Comparison of ENCODE assay signal across 12 cellular contexts in the genomic region with DNA sequence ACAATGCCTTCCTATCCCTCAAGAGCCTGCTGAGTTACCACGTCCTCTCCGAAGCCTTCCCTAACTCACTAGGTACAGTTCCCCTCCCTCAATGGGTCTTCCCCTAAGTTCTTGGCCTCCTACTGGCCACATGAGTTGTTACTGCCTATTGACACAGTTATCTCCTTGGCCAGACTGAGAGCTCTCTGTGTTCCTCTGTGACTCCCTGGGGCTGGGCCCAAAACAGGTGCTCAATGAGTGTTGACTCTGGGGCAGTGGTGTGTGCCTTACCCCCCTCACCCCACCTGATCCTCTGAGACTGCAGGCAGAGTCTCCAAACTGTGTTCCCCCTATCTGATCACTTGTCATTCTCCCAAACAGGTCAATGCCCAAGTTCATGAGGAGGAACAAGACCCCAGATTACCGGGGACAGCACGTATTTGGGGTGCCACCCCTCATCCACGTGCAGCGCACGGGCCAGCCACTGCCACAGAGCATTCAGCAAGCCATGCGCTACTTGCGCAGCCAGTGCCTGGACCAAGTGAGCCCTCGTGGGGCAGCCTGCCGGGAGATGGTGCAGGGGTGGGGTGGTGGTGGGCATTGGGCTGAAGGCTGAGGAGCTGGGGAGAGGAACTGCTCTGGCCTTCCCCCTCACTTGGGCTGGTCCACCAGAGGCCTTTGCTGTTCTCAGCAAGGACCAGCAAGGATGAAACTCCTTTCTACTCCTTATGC.
DNase-seq lines count a peak whose midpoint lies in the region; ATAC-seq and TF ChIP-seq lines count a peak whose summit lies in the region.
"Had no signal": no experiment of that assay in that cellular context is flagged by ENCODE, and none has a peak within 500 bp of the region (broad histone marks: within the 10 kb centered on the region; RNA-seq: fewer than 3 reads in every experiment).

No MANE protein-coding gene starts in this region.

- H3K9me3 ChIP-seq in heart right ventricle (no peaks in the 10 kb centered on the region), upper lobe of right lung (no peaks in the 10 kb centered on the region), hepatocyte (ENCODE audit: low read depth) (no peaks in the 10 kb centered on the region), thyroid gland (no peaks in the 10 kb centered on the region)
- H3K9me3 ChIP-seq: vagina had no signal

- ATAC-seq in heart right ventricle (peak in 5 of 8 donors; percentile 39 to 77 (median 45)), upper lobe of right lung (peak; percentile 43), GM21528 (IDR thresholded peaks at IDR 0.05; ENCODE audit: low FRiP score, unreplicated experiment) (no peak)

- TF ChIP-seq POLR2A in thyroid gland (IDR thresholded peaks at IDR 0.05), result no peak

- H3K27ac Mint-ChIP-seq in activated T-cell treated with anti-CD3 and anti-CD28 coated beads, Interleukin-2, amount 50 U/mL, for 24 hours, result no peak overlapping the region

- no peaks in the 10 kb centered on the region for H3K9me2 ChIP-seq in hepatocyte (replicated peaks; ENCODE audit: insufficient read depth)

- H3K79me2 ChIP-seq in hepatocyte, result no peaks in the 10 kb centered on the region

- peak in 5 of 9 donors; percentile 11 to 33 (median 27) for TF ChIP-seq CTCF in heart right ventricle (IDR thresholded peaks at IDR 0.05)
- TF ChIP-seq CTCF in upper lobe of right lung (IDR thresholded peaks at IDR 0.05), result no peak
- no peak for TF ChIP-seq CTCF in hepatocyte (IDR thresholded peaks at IDR 0.05; ENCODE audit: poor library complexity)
- no peak for TF ChIP-seq CTCF in thyroid gland (IDR thresholded peaks at IDR 0.05)

- H3K4me3 ChIP-seq in heart right ventricle (no peak overlapping the region), upper lobe of right lung (no peak overlapping the region), hepatocyte (no peak overlapping the region), thyroid gland (replicated peaks in 1 of 3) (no peak overlapping the region)
- H3K4me3 ChIP-seq: vagina had no signal

- DNase-seq in activated T-cell treated with anti-CD3 and anti-CD28 coated beads, Interleukin-2, amount 50 U/mL, for 24 hours, result peak; percentile 19
- DNase-seq in activated T-cell treated with anti-CD3 and anti-CD28 coated beads, Interleukin-2, amount 50 U/mL, for 1 hour, result no peak
- DNase-seq in SW480 (ENCODE audit: low spot score), result peak; percentile 13
- DNase-seq in heart right ventricle, result no peak
- DNase-seq in upper lobe of right lung, result no peak
- no peak for DNase-seq in hepatocyte (ENCODE audit: low spot score)
- DNase-seq in thyroid gland, result no peak
- DNase-seq: activated T-cell treated with anti-CD3 and anti-CD28 coated beads, Interleukin-2, amount 50 U/mL, for 4 hours; GOT3; T-helper 1 cell had no signal

- H2AFZ ChIP-seq in hepatocyte, result no peak overlapping the region

- H3K27me3 ChIP-seq in heart right ventricle, result no peaks in the 10 kb centered on the region
- H3K27me3 ChIP-seq in upper lobe of right lung, result no peaks in the 10 kb centered on the region
- H3K27me3 ChIP-seq in hepatocyte, result no peaks in the 10 kb centered on the region
- no peaks in the 10 kb centered on the region for H3K27me3 ChIP-seq in thyroid gland
- H3K27me3 ChIP-seq: vagina had no signal

- intact Hi-C loops in heart right ventricle (cut with DNase I) (loop anchor here in 5 of 10 donors (10.0 kb wide), 4 partner anchors 115 to 215 kb away; no protein-coding TSS in a partner anchor), upper lobe of right lung (cut with DNase I) (no loop called here), thyroid gland (cut with DNase I) (loop anchor here (10.0 kb wide), 1 partner anchor 205 kb away; no protein-coding TSS in a partner anchor)

- H3K27me3 Mint-ChIP-seq in activated T-cell treated with anti-CD3 and anti-CD28 coated beads, Interleukin-2, amount 50 U/mL, for 24 hours, result peaks cover 13% of the 10 kb centered on the region

- H3K36me3 ChIP-seq in heart right ventricle (peaks cover 0 to 86% (median 0%) of the 10 kb centered on the region in 9 donors), upper lobe of right lung (no peaks in the 10 kb centered on the region), hepatocyte (replicated peaks; ENCODE audit: insufficient read depth, low read depth) (no peaks in the 10 kb centered on the region), thyroid gland (no peaks in the 10 kb centered on the region)
- H3K36me3 ChIP-seq: vagina had no signal

- no peaks in the 10 kb centered on the region for H3K36me3 Mint-ChIP-seq in activated T-cell treated with anti-CD3 and anti-CD28 coated beads, Interleukin-2, amount 50 U/mL, for 24 hours (ENCODE audit: low read depth)

- H3K4me2 ChIP-seq in hepatocyte, result no peak overlapping the region

- no peaks in the 10 kb centered on the region for H3K4me1 Mint-ChIP-seq in activated T-cell treated with anti-CD3 and anti-CD28 coated beads, Interleukin-2, amount 50 U/mL, for 24 hours (ENCODE audit: low read depth)

- H3K27ac ChIP-seq in heart right ventricle, result no peak overlapping the region
- no peak overlapping the region for H3K27ac ChIP-seq in upper lobe of right lung
- H3K27ac ChIP-seq in hepatocyte, result no peak overlapping the region
- H3K27ac ChIP-seq in thyroid gland, result no peak overlapping the region
- H3K27ac ChIP-seq: vagina had no signal

- no peaks in the 10 kb centered on the region for H3K9me3 Mint-ChIP-seq in activated T-cell treated with anti-CD3 and anti-CD28 coated beads, Interleukin-2, amount 50 U/mL, for 24 hours
- H3K9me3 Mint-ChIP-seq: activated T-cell treated with anti-CD3 and anti-CD28 coated beads, Interleukin-2, amount 50 U/mL, for 4 hours had no signal

- H3K4me1 ChIP-seq in heart right ventricle (peaks cover 0 to 14% (median 0%) of the 10 kb centered on the region in 9 donors), upper lobe of right lung (no peaks in the 10 kb centered on the region), hepatocyte (ENCODE audit: insufficient read depth) (no peaks in the 10 kb centered on the region), thyroid gland (no peaks in the 10 kb centered on the region)
- H3K4me1 ChIP-seq: vagina had no signal

- H4K20me1 ChIP-seq in hepatocyte (ENCODE audit: insufficient read depth, poor library complexity, severe bottlenecking), result no peaks in the 10 kb centered on the region

- H3K4me3 Mint-ChIP-seq in activated T-cell treated with anti-CD3 and anti-CD28 coated beads, Interleukin-2, amount 50 U/mL, for 24 hours, result no peak overlapping the region
- H3K4me3 Mint-ChIP-seq: activated T-cell treated with anti-CD3 and anti-CD28 coated beads, Interleukin-2, amount 50 U/mL, for 4 hours had no signal

- 85 to 86% methylated on average over 11 of the region's 11 CpGs for WGBS in heart right ventricle, 2 donors
- WGBS in hepatocyte (ENCODE audit: low lambda C conversion rate, missing lambda C conversion rate), result 85% methylated on average over 11 of the region's 11 CpGs
- 87 to 89% methylated on average over 2 to 7 of the region's 11 CpGs for WGBS in thyroid gland, 2 donors

Comparison
In these comparisons a context has a peak if more than half of its experiments do, and no peak if none do; other contexts are left out.
1. DNase-seq: peak in activated T-cell treated with anti-CD3 and anti-CD28 coated beads, Interleukin-2, amount 50 U/mL, for 24 hours (single experiment) and SW480 (single experiment); none in activated T-cell treated with anti-CD3 and anti-CD28 coated beads, Interleukin-2, amount 50 U/mL, for 1 hour (single experiment), heart right ventricle (0 of 2), upper lobe of right lung (single experiment), hepatocyte (single experiment) and thyroid gland (0 of 2).
2. CTCF ChIP-seq: peak in heart right ventricle (5 of 9); none in upper lobe of right lung (single experiment), hepatocyte (single experiment) and thyroid gland (0 of 6).